8 cellular contexts compared by ENCODE assay signal in genomic region chr20:32585011-32585518, GRCh38. TPM values are rescaled to one million over a fixed set of nuclear protein-coding genes. Genes with fewer than 3 reads are reported as not detected.
A peak's percentile ranks its signal among the peaks of the same experiment; 100 is the strongest.
DNase-seq lines count a peak whose midpoint lies in the region; ATAC-seq, FAIRE-seq and TF ChIP-seq lines count a peak whose summit lies in the region.

A gene with protein sequence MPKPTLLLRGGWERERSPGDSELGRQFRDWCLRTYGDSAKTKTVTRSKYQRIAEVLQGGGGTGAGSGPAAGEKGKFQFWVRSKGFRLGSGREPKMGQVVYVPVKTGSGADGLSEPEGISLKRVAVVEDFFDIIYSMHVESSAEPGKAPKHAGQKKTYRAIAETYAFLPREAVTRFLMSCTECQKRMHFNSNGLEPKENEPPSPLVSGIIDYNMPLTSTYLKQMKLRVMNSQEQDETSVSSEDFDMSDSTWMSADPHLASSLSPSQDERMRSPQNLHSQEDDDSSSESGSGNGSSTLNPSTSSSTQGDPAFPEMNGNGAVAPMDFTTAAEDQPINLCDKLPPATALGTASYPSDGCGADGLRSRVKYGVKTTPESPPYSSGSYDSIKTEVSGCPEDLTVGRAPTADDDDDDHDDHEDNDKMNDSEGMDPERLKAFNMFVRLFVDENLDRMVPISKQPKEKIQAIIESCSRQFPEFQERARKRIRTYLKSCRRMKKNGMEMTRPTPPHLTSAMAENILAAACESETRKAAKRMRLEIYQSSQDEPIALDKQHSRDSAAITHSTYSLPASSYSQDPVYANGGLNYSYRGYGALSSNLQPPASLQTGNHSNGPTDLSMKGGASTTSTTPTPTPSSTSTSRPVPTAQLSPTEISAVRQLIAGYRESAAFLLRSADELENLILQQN (minus strand): TSS chr20:32585333. CDS start chr20:32584890, 443 bp downstream.

- peak within 1 kb of the TSS; percentile 83 to 98 (median 91) for H3K4me3 Mint-ChIP-seq in CD8-positive, alpha-beta memory T cell
- H3K4me3 Mint-ChIP-seq in central memory CD8-positive, alpha-beta T cell, result peak within 1 kb of the TSS; percentile 84

- CTCF ChIA-PET in CD8-positive, alpha-beta memory T cell (lab: Charles Lee), result interaction anchor here (1.0 to 1.8 kb wide), 3 partner anchors 45 to 50 kb away, joined by 3 to 7 read pairs (median 3); no protein-coding TSS in a partner anchor
- CTCF ChIA-PET in IMR-90 (lab: Yijun Ruan, JAX), result no interaction called here

- H4K5ac ChIP-seq in IMR-90 (ENCODE audit: low read depth, low read length), result no peak within 1 kb of the TSS

- no peaks in the 10 kb centered on the region for H3K79me1 ChIP-seq in IMR-90 (ENCODE audit: low read depth in 1 of 2, low read length in 2 of 2)

- in situ Hi-C loops in IMR-90 (cut with MboI; ENCODE audit: low sequenced_read_pairs), result no loop called here

- intact Hi-C loops in IMR-90 (cut with micrococcal nuclease), result no loop called here
- intact Hi-C loops in kidney (cut with DNase I), result no loop called here

- H3K9me3 ChIP-seq in CD8-positive, alpha-beta memory T cell (ENCODE audit: low read length), result no peaks in the 10 kb centered on the region
- H3K9me3 ChIP-seq in IMR-90 (ENCODE audit: control insufficient read depth, insufficient read depth, low read length) (no peaks in the 10 kb centered on the region), kidney (ENCODE audit: control insufficient read depth in 1 of 2, low read length in 2 of 2) (no peaks in the 10 kb centered on the region)

- no peak within 1 kb of the TSS; the same call in 1 of the 2 replicates for H3K4ac ChIP-seq in IMR-90 (ENCODE audit: low read depth, low read length)

- POLR2A ChIA-PET in CD8-positive, alpha-beta memory T cell (lab: Charles Lee), result interaction anchor here (0.6 to 0.7 kb wide), 3 partner anchors 45 to 221 kb away, joined by 3 read pairs; no protein-coding TSS in a partner anchor
- POLR2A ChIA-PET in IMR-90 (lab: Charles Lee; ENCODE audit: unreplicated experiment), result no interaction called here

- peaks cover 42% of the 10 kb centered on the region for H3K4me1 ChIP-seq in CD8-positive, alpha-beta memory T cell (ENCODE audit: insufficient read depth, low read length)
- H3K4me1 ChIP-seq in IMR-90 (ENCODE audit: control insufficient read depth, insufficient read depth, low read length) (peaks cover 5% of the 10 kb centered on the region; the same call in 1 of the 2 replicates), kidney (ENCODE audit: control insufficient read depth in 1 of 2, insufficient read depth in 1 of 2, low read depth in 1 of 2, low read length in 2 of 2) (no peaks in the 10 kb centered on the region)

- no TSS peak for BruUV-seq in IMR-90 (replicated peaks; lab: Mats Ljungman, UMichigan)

- H3K9me1 ChIP-seq in IMR-90 (ENCODE audit: insufficient read depth, low read length), result peaks cover 10% of the 10 kb centered on the region; the same call in 1 of the 2 replicates

- no peak within 1 kb of the TSS for H2BK5ac ChIP-seq in IMR-90 (ENCODE audit: low read depth, low read length, poor library complexity, severe bottlenecking)

- peak within 1 kb of the TSS; percentile 92 for H2AFZ ChIP-seq in IMR-90 (replicated peaks; ENCODE audit: low read length, poor library complexity)

- H2AK9ac ChIP-seq in IMR-90 (replicated peaks; ENCODE audit: low read depth, low read length, poor library complexity), result no peak within 1 kb of the TSS

- TF ChIP-seq RAD21 in IMR-90 (IDR thresholded peaks at IDR 0.05; ENCODE audit: low read length), result no peak

- H4K91ac ChIP-seq in IMR-90 (ENCODE audit: insufficient read depth, low read depth, low read length), result no peak within 1 kb of the TSS

- H3K36me3 ChIP-seq in CD8-positive, alpha-beta memory T cell (ENCODE audit: insufficient read depth, low read length), result no peaks in the 10 kb centered on the region
- H3K36me3 ChIP-seq in IMR-90 (ENCODE audit: control insufficient read depth, insufficient read depth, low read length) (no peaks in the 10 kb centered on the region), kidney (ENCODE audit: control insufficient read depth in 1 of 2, insufficient read depth in 2 of 2, low read length in 2 of 2) (no peaks in the 10 kb centered on the region)

- no peaks in the 10 kb centered on the region; the same call in 1 of the 2 replicates for H4K20me1 ChIP-seq in IMR-90 (ENCODE audit: insufficient read depth, low read length)

- peaks cover 0 to 2% (median 0%) of the 10 kb centered on the region in 3 donors for H3K36me3 Mint-ChIP-seq in CD8-positive, alpha-beta memory T cell
- H3K36me3 Mint-ChIP-seq in central memory CD8-positive, alpha-beta T cell (ENCODE audit: insufficient read depth), result peaks cover 13% of the 10 kb centered on the region

- no peak within 1 kb of the TSS for H3K9ac ChIP-seq in IMR-90 (ENCODE audit: low read depth, low read length)
- H3K9ac ChIP-seq in kidney (ENCODE audit: low read length in 2 of 2), result no peak within 1 kb of the TSS

- peak within 1 kb of the TSS; percentile 64 for H3K27ac ChIP-seq in CD8-positive, alpha-beta memory T cell (ENCODE audit: low read depth, low read length)
- H3K27ac ChIP-seq in IMR-90 (ENCODE audit: insufficient read depth, low read length) (no peak within 1 kb of the TSS), kidney (ENCODE audit: low read depth in 2 of 2, low read length in 2 of 2) (no peak within 1 kb of the TSS)

- H3K4me1 Mint-ChIP-seq in CD8-positive, alpha-beta memory T cell, result peaks cover 22 to 42% (median 41%) of the 10 kb centered on the region in 3 donors
- H3K4me1 Mint-ChIP-seq in central memory CD8-positive, alpha-beta T cell, result peaks cover 50% of the 10 kb centered on the region

- no peak within 1 kb of the TSS for H2AK5ac ChIP-seq in IMR-90 (ENCODE audit: low read depth, low read length)

- peak; percentile 35 for ATAC-seq in IMR-90 (ENCODE audit: low read depth)
- ATAC-seq in central memory CD8-positive, alpha-beta T cell (replicated peaks; ENCODE audit: extremely low read depth, poor library complexity, severe bottlenecking), result peak; percentile 23
- ATAC-seq in GM18861 (IDR thresholded peaks at IDR 0.05; ENCODE audit: unreplicated experiment), result no peak
- ATAC-seq in GM21723 (IDR thresholded peaks at IDR 0.05; ENCODE audit: unreplicated experiment), result no peak

- H3K27me3 Mint-ChIP-seq in CD8-positive, alpha-beta memory T cell, result peaks cover 0 to 6% of the 10 kb centered on the region in 2 donors
- no peaks in the 10 kb centered on the region for H3K27me3 Mint-ChIP-seq in central memory CD8-positive, alpha-beta T cell

- peak within 1 kb of the TSS; percentile 51 for H3K4me3 ChIP-seq in CD8-positive, alpha-beta memory T cell (ENCODE audit: low read length)
- H3K4me3 ChIP-seq in IMR-90 (ENCODE audit: insufficient read depth, low read depth, low read length) (peak within 1 kb of the TSS; percentile 59), kidney (ENCODE audit: low read length in 2 of 2) (peak within 1 kb of the TSS; percentile 45 to 47)

- no peak within 1 kb of the TSS for H2BK20ac ChIP-seq in IMR-90 (ENCODE audit: low read depth, low read length)

- TF ChIP-seq CTCF in IMR-90 (conservative IDR thresholded peaks at IDR 0.05; ENCODE audit: low read depth, low read length), result no peak
- no peak for TF ChIP-seq CTCF in kidney (IDR thresholded peaks at IDR 0.05; ENCODE audit: borderline replicate concordance, extremely low read depth, insufficient read depth)

- WGBS in IMR-90 (ENCODE audit: extremely low coverage in 2 of 2, insufficient read length in 1 of 2), 2 experiments, result 1% methylated on average over 18 of the region's 72 CpGs; no CpG with 5 or more reads in 1 of the 2 experiments

- no peak within 1 kb of the TSS for H2BK120ac ChIP-seq in IMR-90 (ENCODE audit: low read depth, low read length)

- dilution Hi-C loops in IMR-90 (cut with HindIII; ENCODE audit: low sequenced_read_pairs, unreplicated experiment), result no loop called here

- peak within 1 kb of the TSS; percentile 75 to 95 (median 88) for H3K27ac Mint-ChIP-seq in CD8-positive, alpha-beta memory T cell
- H3K27ac Mint-ChIP-seq in central memory CD8-positive, alpha-beta T cell (ENCODE audit: low read depth), result peak within 1 kb of the TSS; percentile 90

- no peaks in the 10 kb centered on the region for H3K9me3 Mint-ChIP-seq in CD8-positive, alpha-beta memory T cell
- no peaks in the 10 kb centered on the region for H3K9me3 Mint-ChIP-seq in central memory CD8-positive, alpha-beta T cell

- H3K56ac ChIP-seq in IMR-90 (ENCODE audit: extremely low read depth, insufficient read depth, low read length), result no peak within 1 kb of the TSS

- no peak within 1 kb of the TSS for H3K18ac ChIP-seq in IMR-90 (ENCODE audit: low read depth, low read length)

- no peak within 1 kb of the TSS for H2BK15ac ChIP-seq in IMR-90 (ENCODE audit: low read depth, low read length)

- H4K8ac ChIP-seq in IMR-90 (ENCODE audit: low read depth in 2 of 2, low read length in 2 of 2), result no peak within 1 kb of the TSS

- no peak within 1 kb of the TSS for H3K23ac ChIP-seq in IMR-90 (ENCODE audit: low read depth, low read length)

- H3K27me3 ChIP-seq in CD8-positive, alpha-beta memory T cell (ENCODE audit: insufficient read depth, low read length, poor library complexity, severe bottlenecking), result no peaks in the 10 kb centered on the region
- H3K27me3 ChIP-seq in IMR-90 (ENCODE audit: control insufficient read depth, insufficient read depth, low read length), result peaks cover 26% of the 10 kb centered on the region

- FAIRE-seq in kidney (lab: Jason Lieb, UNC), result no peak

- no peak for TF ChIP-seq POLR2A in IMR-90 (IDR thresholded peaks at IDR 0.05; ENCODE audit: low read depth, low read length)

- DNase-seq in CD8-positive, alpha-beta memory T cell, result peak; percentile 17 to 63 (median 35)
- no peak for DNase-seq in IMR-90
- DNase-seq in UCSD-AML1 (lab: John Stamatoyannopoulos, UW; ENCODE audit: unreplicated experiment), result peak; percentile 46
- DNase-seq in central memory CD8-positive, alpha-beta T cell (ENCODE audit: low spot score in 2 of 2), result no peak
- DNase-seq in kidney, result no peak
- peak; percentile 30 for DNase-seq in stimulated activated CD4-positive, alpha-beta T cell treated with anti-CD3 and anti-CD28 coated beads, Interleukin-4, amount 100 ng/mL, for 24 hours

- H3K4me2 ChIP-seq in IMR-90 (ENCODE audit: low read depth, low read length), result peak within 1 kb of the TSS; percentile 78

- 0 out of 2 replicates have a peak within 1 kb of the TSS, but pooled peaks have one; percentile 32 for H3K14ac ChIP-seq in IMR-90 (replicated peaks; ENCODE audit: low read depth, low read length)

TF ChIP-seq in IMR-90, 13 proteins besides CTCF, POLR2A, EP300 and RAD21:
- peak; percentile 8; the same call in 1 of the 2 replicates for TF ChIP-seq MAZ (IDR thresholded peaks at IDR 0.05; ENCODE audit: borderline replicate concordance, low read depth, low read length)
- no peak for TF ChIP-seq MXI1 (IDR thresholded peaks at IDR 0.05; ENCODE audit: borderline replicate concordance, low read depth, low read length)

RNA-seq across cellular contexts. Expression of the gene that starts here (rescaled TPM):
- 10 to 100 TPM; 15.8 to 19.8 TPM for total RNA-seq in CD8-positive, alpha-beta memory T cell
- polyA plus RNA-seq in CD8-positive, alpha-beta memory T cell, result 15.4 TPM
- 4.7 and 5.6 TPM in 2 replicates for total RNA-seq in IMR-90 (2012; rRNA removed)
- polyA plus RNA-seq in IMR-90 (2012; rRNA removed), result 13.3 and 16.6 TPM in 2 replicates
- 11.4 and 18.6 TPM in 2 replicates for polyA plus RNA-seq in IMR-90 (2012; cell fraction: cytosol; rRNA removed)
- polyA plus RNA-seq in IMR-90 (2012; cell fraction: nucleus; rRNA removed; ENCODE audit: low replicate concordance), result 34.9 and 65.6 TPM in 2 replicates
- 19.4 TPM for total RNA-seq in kidney
- 14.1 TPM for polyA plus RNA-seq in kidney (ENCODE audit: insufficient read depth, low read depth, low replicate concordance)

Comparison
In these comparisons a context has a peak if more than half of its experiments do, and no peak if none do; other contexts are left out.
1. DNase-seq: peak in CD8-positive, alpha-beta memory T cell (5 of 5), UCSD-AML1 (single experiment) and stimulated activated CD4-positive, alpha-beta T cell treated with anti-CD3 and anti-CD28 coated beads, Interleukin-4, amount 100 ng/mL, for 24 hours (single experiment); none in IMR-90 (single experiment), central memory CD8-positive, alpha-beta T cell (0 of 2) and kidney (single experiment).
2. ATAC-seq: peak in IMR-90 (single experiment) and central memory CD8-positive, alpha-beta T cell (single experiment); none in GM18861 (single experiment) and GM21723 (single experiment).
3. Peak in every context shown above with its lines, with median percentiles within 50 percentile points of each other: H3K4me3 ChIP-seq.